In genomic region chr10:36677170-36677768, GRCh38 we compare ENCODE assay signal across 22 cellular contexts.
A peak's percentile ranks its signal among the peaks of the same experiment; 100 is the strongest.
DNase-seq lines count a peak whose midpoint lies in the region; FAIRE-seq and TF ChIP-seq lines count a peak whose summit lies in the region.
"Had no signal": no experiment of that assay in that cellular context is flagged by ENCODE, and none has a peak within 500 bp of the region (broad histone marks: within the 10 kb centered on the region; RNA-seq: fewer than 3 reads in every experiment).

No MANE protein-coding gene starts in this region.

- no peak for FAIRE-seq in urothelium cell line (lab: Jason Lieb, UNC)
- FAIRE-seq: endometrium, GM12878, RCC 7860 had no signal

- no peaks in the 10 kb centered on the region for H3K4me1 ChIP-seq in smooth muscle cell (ENCODE audit: low read depth)
- H3K4me1 ChIP-seq: parathyroid adenoma, spleen, upper lobe of right lung had no signal

- no peaks in the 10 kb centered on the region for H3K9me3 ChIP-seq in smooth muscle cell (replicated peaks; ENCODE audit: low read depth)
- H3K9me3 ChIP-seq: upper lobe of right lung had no signal

- peak overlapping the region; percentile 7 for H3K27ac ChIP-seq in smooth muscle cell (ENCODE audit: low read depth)
- H3K27ac ChIP-seq: parathyroid adenoma, spleen, upper lobe of right lung had no signal

- H3K79me2 ChIP-seq in smooth muscle cell (ENCODE audit: low read depth) = no peaks in the 10 kb centered on the region
- H3K79me2 ChIP-seq: parathyroid adenoma had no signal

- H3K9ac ChIP-seq in smooth muscle cell (ENCODE audit: low read depth) = no peak overlapping the region
- H3K9ac ChIP-seq: parathyroid adenoma had no signal

- peaks cover 6% of the 10 kb centered on the region for H3F3A ChIP-seq in smooth muscle cell (ENCODE audit: low read depth)

- H3K36me3 ChIP-seq in smooth muscle cell (ENCODE audit: low read depth) = no peaks in the 10 kb centered on the region
- H3K36me3 ChIP-seq: spleen, upper lobe of right lung had no signal

- H4K20me1 ChIP-seq in smooth muscle cell (ENCODE audit: low read depth) = no peaks in the 10 kb centered on the region

- no peak overlapping the region for H3K4me3 ChIP-seq in smooth muscle cell
- H3K4me3 ChIP-seq: GM12878, spleen, upper lobe of right lung had no signal

- H2AFZ ChIP-seq in smooth muscle cell (ENCODE audit: low read depth) = no peak overlapping the region
- H2AFZ ChIP-seq: parathyroid adenoma had no signal

- H3K27me3 ChIP-seq in smooth muscle cell (ENCODE audit: low read depth) = no peaks in the 10 kb centered on the region
- H3K27me3 ChIP-seq: spleen, upper lobe of right lung had no signal

- peak overlapping the region; percentile 2 for H3K4me2 ChIP-seq in smooth muscle cell

- WGBS in smooth muscle cell (ENCODE audit: low lambda C conversion rate) = 71% methylated on average over 4 of the region's 4 CpGs

- peak; percentile 12 for DNase-seq in NCI-H446 treated with DMSO at 0.1 percent for 48 hours (lab: John Stamatoyannopoulos, UW)
- DNase-seq in NCI-H446 (lab: John Stamatoyannopoulos, UW) = no peak
- DNase-seq in NCI-H2171 treated with DMSO at 0.1 percent for 48 hours (lab: John Stamatoyannopoulos, UW) = peak; percentile 63
- peak; percentile 52 for DNase-seq in fibroblast of gingiva (ENCODE audit: low read depth)
- DNase-seq in smooth muscle cell (lab: John Stamatoyannopoulos, UW; ENCODE audit: unreplicated experiment) = no peak
- DNase-seq in HPDE6-E6E7 (ENCODE audit: extremely low spot score) = no peak
- DNase-seq in amygdala (lab: John Stamatoyannopoulos, UW) = no peak
- no peak for DNase-seq in urothelium cell line (ENCODE audit: low spot score)
- DNase-seq: activated CD4-positive, alpha-beta memory T cell treated with anti-CD3 and anti-CD28 coated beads, Interleukin-2, amount 10 ng/mL, durations not matched to agents 7 days and 5 days; activated naive CD8-positive, alpha-beta T cell treated with anti-CD3 and anti-CD28 coated beads for 36 hours; activated T-cell treated with anti-CD3 and anti-CD28 coated beads, Interleukin-2, amount 50 U/mL, for 72 hours; CD4-positive, alpha-beta memory T cell; EL; NCI-H69; spleen; stimulated activated naive CD4-positive, alpha-beta T cell; SW 1271; upper lobe of right lung had no signal

- TF ChIP-seq CTCF in smooth muscle cell (IDR thresholded peaks at IDR 0.05; ENCODE audit: borderline replicate concordance, insufficient read depth, poor library complexity, severe bottlenecking) = no peak

Comparison
In these comparisons a context has a peak if more than half of its experiments do, and no peak if none do; other contexts are left out.
1. DNase-seq: peak in NCI-H446 treated with DMSO at 0.1 percent for 48 hours (single experiment), NCI-H2171 treated with DMSO at 0.1 percent for 48 hours (single experiment) and fibroblast of gingiva (single experiment); none in NCI-H446 (0 of 2), smooth muscle cell (single experiment), HPDE6-E6E7 (single experiment), amygdala (0 of 56) and urothelium cell line (single experiment).